13 cellular contexts compared by ENCODE assay signal in genomic region chr16:17225551-17225950, GRCh38.
DNase-seq lines count a peak whose midpoint lies in the region; ATAC-seq and TF ChIP-seq lines count a peak whose summit lies in the region.
"Had no signal": no experiment of that assay in that cellular context is flagged by ENCODE, and none has a peak within 500 bp of the region (broad histone marks: within the 10 kb centered on the region; RNA-seq: fewer than 3 reads in every experiment).

No MANE protein-coding gene starts in this region.

- H3K36me3 ChIP-seq in left ventricle myocardium inferior, result no peaks in the 10 kb centered on the region
- peaks cover 5% of the 10 kb centered on the region for H3K36me3 ChIP-seq in muscle layer of colon (ENCODE audit: insufficient read depth, low read length)
- H3K36me3 ChIP-seq in aorta (ENCODE audit: control insufficient read depth in 1 of 2, insufficient read depth in 2 of 2, low read length in 1 of 2), result no peaks in the 10 kb centered on the region

- 19 to 29% methylated on average over 7 of the region's 7 CpGs for WGBS in aorta, 2 donors

- TF ChIP-seq CTCF in left ventricle myocardium inferior (IDR thresholded peaks at IDR 0.05; ENCODE audit: borderline replicate concordance) (no peak), astrocyte of the cerebellum (IDR thresholded peaks at IDR 0.05; ENCODE audit: low read depth, low read length, missing control alignments) (no peak), GM10266 (IDR thresholded peaks at IDR 0.05; ENCODE audit: control insufficient read depth, insufficient read depth, low read depth, missing control alignments) (no peak)

- H3K4me3 ChIP-seq in left ventricle myocardium inferior, result no peak overlapping the region
- H3K4me3 ChIP-seq in astrocyte of the cerebellum (ENCODE audit: low read depth, low read length), result no peak overlapping the region
- no peak overlapping the region for H3K4me3 ChIP-seq in muscle layer of colon (ENCODE audit: low read depth in 1 of 2, low read length in 2 of 2)
- no peak overlapping the region for H3K4me3 ChIP-seq in aorta (ENCODE audit: low read length in 2 of 2)

- no peak for DNase-seq in left ventricle myocardium inferior
- no peak for DNase-seq in cardiac septum (ENCODE audit: low spot score)
- peak; percentile 42 for DNase-seq in astrocyte of the cerebellum (ENCODE audit: low read depth)
- no peak for DNase-seq in aorta
- DNase-seq in GM10266 (ENCODE audit: extremely low spot score), result no peak
- no peak for DNase-seq in NK-92 (lab: John Stamatoyannopoulos, UW; ENCODE audit: unreplicated experiment)
- DNase-seq in DMS153 treated with DMSO at 0.1 percent for 48 hours (lab: John Stamatoyannopoulos, UW; ENCODE audit: unreplicated experiment), result no peak
- DNase-seq: activated CD8-positive, alpha-beta memory T cell treated with anti-CD3 and anti-CD28 coated beads for 24 hours; activated naive CD4-positive, alpha-beta T cell treated with anti-CD3 and anti-CD28 coated beads, Interleukin-2, amount 50 U/mL, for 16 hours; effector memory CD4-positive, alpha-beta T cell; T-helper 9 cell had no signal

- H3K9ac ChIP-seq in muscle layer of colon (ENCODE audit: low read length), result no peak overlapping the region

- peaks cover 32% of the 10 kb centered on the region for H3K4me1 ChIP-seq in left ventricle myocardium inferior
- H3K4me1 ChIP-seq in muscle layer of colon (ENCODE audit: insufficient read depth, low read length), result peaks cover 42% of the 10 kb centered on the region
- H3K4me1 ChIP-seq in aorta (ENCODE audit: control insufficient read depth in 1 of 2, insufficient read depth in 2 of 2, low read length in 2 of 2), result no peaks in the 10 kb centered on the region

- no peaks in the 10 kb centered on the region for H3K9me3 ChIP-seq in left ventricle myocardium inferior (replicated peaks)
- no peaks in the 10 kb centered on the region for H3K9me3 ChIP-seq in muscle layer of colon (ENCODE audit: low read length)
- no peaks in the 10 kb centered on the region for H3K9me3 ChIP-seq in aorta (ENCODE audit: control insufficient read depth, low read length)

- peak; percentile 49 for ATAC-seq in aorta (ENCODE audit: low FRiP score)
- ATAC-seq: Panc1 had no signal

- in situ Hi-C loops in astrocyte of the cerebellum (cut with HindIII; ENCODE audit: low sequenced_read_pairs), result no loop called here

- no peaks in the 10 kb centered on the region for H3K27me3 ChIP-seq in left ventricle myocardium inferior (ENCODE audit: low read depth)
- H3K27me3 ChIP-seq in muscle layer of colon (ENCODE audit: control insufficient read depth in 1 of 2, insufficient read depth in 2 of 2, low read length in 2 of 2), result no peaks in the 10 kb centered on the region
- H3K27me3 ChIP-seq in aorta (ENCODE audit: control insufficient read depth in 1 of 2, insufficient read depth in 2 of 2, low read length in 1 of 2), result no peaks in the 10 kb centered on the region

- peak overlapping the region; percentile 44 for H3K27ac ChIP-seq in left ventricle myocardium inferior (replicated peaks)
- peak overlapping the region; percentile 83 for H3K27ac ChIP-seq in muscle layer of colon (ENCODE audit: low read depth, low read length)
- peak overlapping the region in 1 of 2 donors; percentile 30 for H3K27ac ChIP-seq in aorta (ENCODE audit: low read depth in 1 of 2, low read length in 2 of 2)

- intact Hi-C loops in left ventricle myocardium inferior (cut with micrococcal nuclease), result no loop called here
- intact Hi-C loops in cardiac septum (cut with DNase I), result loop anchor here (10.0 kb wide), 1 partner anchor 239 kb away; no protein-coding TSS in a partner anchor
- intact Hi-C loops in aorta (cut with DNase I), result no loop called here
